In the genomic region with DNA sequence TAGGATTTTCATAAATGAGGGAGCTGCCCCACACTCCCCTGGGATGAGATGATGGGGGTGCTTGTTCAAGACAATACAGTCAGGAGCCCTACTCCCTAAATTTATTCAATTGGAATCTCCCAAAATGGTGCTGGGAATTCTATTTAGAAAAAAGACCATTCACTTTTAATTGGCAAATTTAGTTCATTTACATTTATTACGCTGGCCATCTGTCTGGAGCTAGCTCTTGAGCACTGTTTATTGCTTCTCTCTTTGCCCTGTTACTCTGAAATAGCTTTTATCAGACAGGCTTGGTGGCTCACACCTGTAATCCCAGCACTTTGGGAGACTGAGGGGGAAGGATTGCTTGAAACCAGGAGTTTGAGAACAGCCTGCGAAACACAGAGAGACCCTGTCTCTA, we compare ENCODE assay signal across 24 cellular contexts.
"Had no signal": no experiment of that assay in that cellular context is flagged by ENCODE, and none has a peak within 500 bp of the region (broad histone marks: within the 10 kb centered on the region; RNA-seq: fewer than 3 reads in every experiment).

No MANE protein-coding gene starts in this region.

- DNase-seq: activated CD4-positive, alpha-beta memory T cell treated with anti-CD3 and anti-CD28 coated beads, Interleukin-2, amount 10 ng/mL, durations not matched to agents 7 days and 5 days; activated CD4-positive, alpha-beta T cell treated with anti-CD3 and anti-CD28 coated beads for 36 hours; activated CD4-positive, alpha-beta T cell treated with anti-CD3 and anti-CD28 coated beads, Interleukin-2, amount 50 U/mL, for 1 hour; activated gamma-delta T cell treated with Interleukin-2 at 50 U/mL for 16 hours; activated naive CD4-positive, alpha-beta T cell treated with anti-CD3 and anti-CD28 coated beads, Interleukin-2, amount 50 U/mL, for 16 hours; activated T-cell treated with anti-CD3 and anti-CD28 coated beads for 4 hours; activated T-cell treated with anti-CD3 and anti-CD28 coated beads, Interleukin-2, amount 50 U/mL, for 72 hours; aorta; central memory CD4-positive, alpha-beta T cell; MV-4-11; NCI-H1092 treated with DMSO at 0.1 percent for 48 hours; NCI-H1436; NCI-H1694 treated with DMSO at 0.1 percent for 48 hours; NCI-H2029 treated with DMSO at 0.1 percent for 48 hours; NCI-H510A treated with DMSO at 0.1 percent for 48 hours; NCI-H69; PC-9; SHP77 treated with DMSO at 0.1 percent for 48 hours; T-helper 2 cell; T1000 had no signal

- H3K36me3 ChIP-seq: breast epithelium had no signal

- H3K27ac ChIP-seq: breast epithelium, KMS-11, PC-9, VCaP had no signal

- H3K4me1 ChIP-seq: breast epithelium had no signal

- H3K27ac Mint-ChIP-seq: activated CD4-positive, alpha-beta memory T cell treated with anti-CD3 and anti-CD28 coated beads, Interleukin-2, amount 10 ng/mL, durations not matched to agents 7 days and 5 days; activated CD4-positive, alpha-beta T cell treated with anti-CD3 and anti-CD28 coated beads for 36 hours; activated T-cell treated with anti-CD3 and anti-CD28 coated beads, Interleukin-2, amount 50 U/mL, for 72 hours; activated T-helper 2 cell treated with anti-CD3 and anti-CD28 coated beads, Interferon-gamma antibody, Interleukin-2, Interleukin-4, amounts not matched to agents 10 μg/mL and 5 μg/mL and 100 μg/mL, durations not matched to agents 14 hours and 24 hours and 36 hours had no signal

- ATAC-seq: activated CD4-positive, alpha-beta T cell treated with anti-CD3 and anti-CD28 coated beads for 36 hours; activated T-cell treated with anti-CD3 and anti-CD28 coated beads, Interleukin-2, amount 50 U/mL, for 72 hours had no signal

- H3K4me2 ChIP-seq: KMS-11, PC-9 had no signal

- H3K4me1 Mint-ChIP-seq: activated CD4-positive, alpha-beta T cell treated with anti-CD3 and anti-CD28 coated beads for 36 hours had no signal

- H3K27me3 Mint-ChIP-seq: activated CD4-positive, alpha-beta memory T cell treated with anti-CD3 and anti-CD28 coated beads, Interleukin-2, amount 10 ng/mL, durations not matched to agents 7 days and 5 days had no signal

- H3K4me3 ChIP-seq: breast epithelium, PC-9 had no signal

- H3K9ac ChIP-seq: KMS-11 had no signal

- H2AFZ ChIP-seq: PC-9 had no signal

- H3K27me3 ChIP-seq: breast epithelium had no signal
